ENCODE assay signal across 14 cellular contexts in the genomic region with DNA sequence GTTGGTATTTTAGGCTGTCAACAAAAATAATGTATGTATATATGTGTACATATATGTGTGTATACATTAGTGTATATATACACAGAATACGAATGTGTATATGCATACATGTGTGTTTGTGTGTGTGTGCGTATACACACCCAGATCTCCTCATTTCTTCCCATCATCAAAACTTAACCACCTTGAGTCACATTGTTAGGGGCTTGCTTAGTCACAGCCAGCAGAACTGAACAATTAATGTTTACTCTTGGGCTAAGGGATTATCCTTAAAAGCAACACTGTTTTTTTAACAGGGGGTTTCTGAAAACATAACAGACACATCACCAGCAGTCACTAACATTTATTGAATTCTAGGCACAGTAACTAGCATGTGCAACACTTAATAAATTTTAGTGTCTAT.
"Had no signal": no experiment of that assay in that cellular context is flagged by ENCODE, and none has a peak within 500 bp of the region (broad histone marks: within the 10 kb centered on the region; RNA-seq: fewer than 3 reads in every experiment).

No MANE protein-coding gene starts in this region.

- H3K27ac ChIP-seq: gastroesophageal sphincter, heart left ventricle, left ventricle myocardium inferior, parathyroid adenoma, sigmoid colon, tibial nerve had no signal

- ATAC-seq: gastroesophageal sphincter, heart left ventricle had no signal

- H3K36me3 ChIP-seq: left ventricle myocardium inferior had no signal

- H3K27me3 ChIP-seq: gastroesophageal sphincter, heart left ventricle, sigmoid colon, tibial nerve had no signal

- H3K4me1 ChIP-seq: parathyroid adenoma had no signal

- H3K9me3 ChIP-seq: gastroesophageal sphincter, heart left ventricle, left ventricle myocardium inferior, sigmoid colon, tibial nerve had no signal

- H3K4me3 ChIP-seq: gastroesophageal sphincter, heart left ventricle, left ventricle myocardium inferior, sigmoid colon, tibial nerve had no signal

- DNase-seq: activated naive CD4-positive, alpha-beta T cell treated with anti-CD3 and anti-CD28 coated beads for 36 hours; cerebellar nuclear complex; cortex of kidney; heart left ventricle; left ventricle myocardium inferior; mammary epithelial cell; midbrain; sigmoid colon; stimulated activated naive CD4-positive, alpha-beta T cell; substantia nigra; T-helper 9 cell had no signal
